Comparison of ENCODE assay signal across 1 cellular context in genomic region chr12:48004941-48005749, GRCh38.
TF ChIP-seq lines count a peak whose summit lies in the region.

No MANE protein-coding gene starts in this region.

TF ChIP-seq in H1, 55 proteins besides CTCF, POLR2A, EP300 and RAD21 (continued from another document):
- TF ChIP-seq CHD7 (IDR thresholded peaks at IDR 0.05; ENCODE audit: insufficient replicate concordance, low read length) (no peak), POLR2AphosphoS5 (IDR thresholded peaks at IDR 0.05; ENCODE audit: low read depth, low read length) (no peak), CBX8 (IDR thresholded peaks at IDR 0.05; ENCODE audit: borderline replicate concordance, low read depth, low read length) (no peak), SIRT6 (IDR thresholded peaks at IDR 0.05; ENCODE audit: low read length) (no peak), SRF (IDR thresholded peaks at IDR 0.05; ENCODE audit: low read depth, low read length) (no peak), HDAC2 (IDR thresholded peaks at IDR 0.05; ENCODE audit: borderline replicate concordance in 1 of 2, low read depth in 2 of 2, low read length in 2 of 2) (no peak), RFX5 (IDR thresholded peaks at IDR 0.05; ENCODE audit: borderline replicate concordance, low read depth, low read length) (no peak), E2F6 (IDR thresholded peaks at IDR 0.05) (no peak), KDM5A (IDR thresholded peaks at IDR 0.05; ENCODE audit: low read length) (no peak), CHD2 (IDR thresholded peaks at IDR 0.05; ENCODE audit: low read length) (no peak), KDM4A (IDR thresholded peaks at IDR 0.05; ENCODE audit: low read depth, low read length, severe bottlenecking) (peak; percentile 81), JUN (IDR thresholded peaks at IDR 0.05; ENCODE audit: low read depth, low read length) (no peak), NRF1 (IDR thresholded peaks at IDR 0.05; ENCODE audit: low read depth, low read length) (no peak), TEAD4 (IDR thresholded peaks at IDR 0.05; ENCODE audit: low read depth, low read length) (no peak), CEBPB (IDR thresholded peaks at IDR 0.05; ENCODE audit: low read depth, low read length) (no peak), ASH2L (IDR thresholded peaks at IDR 0.05; ENCODE audit: low read length) (peak; percentile 45)
